11 cellular contexts compared by ENCODE assay signal in the genomic region with DNA sequence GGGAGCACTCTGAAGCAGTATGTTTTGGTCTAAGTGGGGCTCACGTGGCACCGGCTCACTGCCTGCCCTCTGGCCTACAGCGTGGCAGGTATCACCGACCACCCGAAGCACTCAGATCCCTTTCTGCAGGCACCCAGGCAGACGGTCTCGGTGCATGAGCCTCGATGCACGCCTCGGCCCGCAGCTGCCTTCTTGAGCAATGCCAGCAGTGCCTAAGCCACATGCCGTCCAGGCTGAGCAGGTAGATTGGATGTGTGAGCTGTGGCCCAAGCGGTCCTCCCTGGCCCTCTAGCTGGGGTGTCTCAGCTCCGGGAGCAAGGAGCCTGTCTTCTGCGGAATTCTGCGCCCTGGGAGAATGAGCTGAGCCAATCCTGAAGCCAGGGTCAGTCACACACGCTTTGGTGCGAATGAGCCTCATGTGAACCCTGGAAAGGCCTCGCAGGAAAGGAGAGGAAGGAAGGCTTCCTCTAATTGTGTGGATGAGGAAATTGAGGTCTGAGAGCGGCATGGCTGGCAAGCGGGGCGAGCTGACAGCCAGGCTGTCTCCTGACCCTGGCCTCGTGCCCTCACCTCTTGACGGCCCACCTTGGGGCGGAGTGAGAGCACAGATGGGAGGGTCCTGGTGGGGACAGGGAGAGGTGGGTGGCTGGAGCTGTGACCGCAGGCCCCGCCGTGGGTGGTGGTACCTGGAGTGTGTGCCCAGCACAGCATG. TPM values are rescaled to one million over a fixed set of nuclear protein-coding genes. Genes with fewer than 3 reads are reported as not detected.
DNase-seq lines count a peak whose midpoint lies in the region; ATAC-seq and TF ChIP-seq lines count a peak whose summit lies in the region.
"Had no signal": no experiment of that assay in that cellular context is flagged by ENCODE, and none has a peak within 500 bp of the region (broad histone marks: within the 10 kb centered on the region; RNA-seq: fewer than 3 reads in every experiment).

No MANE protein-coding gene starts in this region.

- no peak overlapping the region for H3K27ac Mint-ChIP-seq in activated naive CD4-positive, alpha-beta T cell treated with anti-CD3 and anti-CD28 coated beads for 36 hours
- H3K27ac Mint-ChIP-seq: activated CD4-positive, alpha-beta T cell treated with anti-CD3 and anti-CD28 coated beads for 36 hours; activated naive CD4-positive, alpha-beta T cell treated with anti-CD3 and anti-CD28 coated beads, Interleukin-2, amount 10 ng/mL, durations not matched to agents 7 days and 5 days had no signal

- H3K4me3 ChIP-seq in mucosa of descending colon, result no peak overlapping the region
- H3K4me3 ChIP-seq in thyroid gland (replicated peaks in 1 of 3), result no peak overlapping the region

- H3K9me3 Mint-ChIP-seq in activated naive CD4-positive, alpha-beta T cell treated with anti-CD3 and anti-CD28 coated beads for 36 hours, result no peaks in the 10 kb centered on the region
- H3K9me3 Mint-ChIP-seq: activated naive CD4-positive, alpha-beta T cell treated with anti-CD3 and anti-CD28 coated beads, Interleukin-2, amount 10 ng/mL, durations not matched to agents 7 days and 5 days had no signal

- no peaks in the 10 kb centered on the region for H3K27me3 ChIP-seq in thyroid gland

- 71 to 75% methylated on average over 19 to 28 of the region's 28 CpGs for WGBS in thyroid gland, 2 donors

- DNase-seq in NOMO-1 treated with DMSO at 0.1 percent for 48 hours (lab: John Stamatoyannopoulos, UW; ENCODE audit: unreplicated experiment), result peak; percentile 77
- DNase-seq in dermis microvascular lymphatic vessel endothelial cell (ENCODE audit: low read depth in 2 of 2), result peak; percentile 76 to 89
- peak in 2 of 3 donors; percentile 47 to 62 for DNase-seq in mucosa of descending colon
- peak in 1 of 2 donors; percentile 39 for DNase-seq in thyroid gland
- DNase-seq in activated naive CD4-positive, alpha-beta T cell treated with anti-CD3 and anti-CD28 coated beads for 36 hours, result no peak
- DNase-seq: activated CD4-positive, alpha-beta T cell treated with anti-CD3 and anti-CD28 coated beads for 36 hours; activated naive CD4-positive, alpha-beta T cell treated with anti-CD3 and anti-CD28 coated beads, Interleukin-2, amount 10 ng/mL, durations not matched to agents 7 days and 5 days; DMS153 had no signal

- TF ChIP-seq CTCF in mucosa of descending colon (IDR thresholded peaks at IDR 0.05), result no peak
- TF ChIP-seq CTCF in thyroid gland (IDR thresholded peaks at IDR 0.05), result no peak

- intact Hi-C loops in mucosa of descending colon (cut with DNase I, micrococcal nuclease), result no loop called here
- intact Hi-C loops in thyroid gland (cut with DNase I), result no loop called here
- intact Hi-C loops in activated naive CD4-positive, alpha-beta T cell treated with anti-CD3 and anti-CD28 coated beads for 36 hours (cut with micrococcal nuclease), result no loop called here

- no peaks in the 10 kb centered on the region for H3K27me3 Mint-ChIP-seq in activated naive CD4-positive, alpha-beta T cell treated with anti-CD3 and anti-CD28 coated beads for 36 hours (ENCODE audit: low read depth)
- H3K27me3 Mint-ChIP-seq: activated CD4-positive, alpha-beta T cell treated with anti-CD3 and anti-CD28 coated beads for 36 hours had no signal

- TF ChIP-seq POLR2A in thyroid gland (IDR thresholded peaks at IDR 0.05), result no peak

- H3K4me1 ChIP-seq in mucosa of descending colon (ENCODE audit: low read depth) (peaks cover 92% of the 10 kb centered on the region), thyroid gland (peaks cover 82 to 98% of the 10 kb centered on the region in 2 donors)

- H3K36me3 Mint-ChIP-seq in activated naive CD4-positive, alpha-beta T cell treated with anti-CD3 and anti-CD28 coated beads for 36 hours (ENCODE audit: low read depth), result no peaks in the 10 kb centered on the region
- H3K36me3 Mint-ChIP-seq: activated naive CD4-positive, alpha-beta T cell treated with anti-CD3 and anti-CD28 coated beads, Interleukin-2, amount 10 ng/mL, durations not matched to agents 7 days and 5 days had no signal

- CTCF ChIA-PET in activated naive CD4-positive, alpha-beta T cell treated with anti-CD3 and anti-CD28 coated beads for 36 hours (lab: Charles Lee), result interaction anchor here (0.7 kb wide), 1 partner anchor 100 kb away, joined by 3 read pairs; no protein-coding TSS in a partner anchor

- H3K4me1 Mint-ChIP-seq in activated naive CD4-positive, alpha-beta T cell treated with anti-CD3 and anti-CD28 coated beads for 36 hours (ENCODE audit: low read depth), result peaks cover 13% of the 10 kb centered on the region

- no peaks in the 10 kb centered on the region for H3K9me3 ChIP-seq in mucosa of descending colon
- H3K9me3 ChIP-seq in thyroid gland, result no peaks in the 10 kb centered on the region

- H3K36me3 ChIP-seq in mucosa of descending colon (ENCODE audit: low read depth), result no peaks in the 10 kb centered on the region
- H3K36me3 ChIP-seq in thyroid gland, result no peaks in the 10 kb centered on the region

- H3K27ac ChIP-seq in thyroid gland, result peak overlapping the region; percentile 38 to 82 (median 50)

- no peak for ATAC-seq in mucosa of descending colon
- no peak for ATAC-seq in esophagus mucosa
- ATAC-seq in GM18861 (IDR thresholded peaks at IDR 0.05; ENCODE audit: unreplicated experiment), result no peak
- no peak for ATAC-seq in GM18502 (IDR thresholded peaks at IDR 0.05; ENCODE audit: poor library complexity, unreplicated experiment)
- ATAC-seq: activated CD4-positive, alpha-beta T cell treated with anti-CD3 and anti-CD28 coated beads for 36 hours had no signal

- H3K4me3 Mint-ChIP-seq in activated naive CD4-positive, alpha-beta T cell treated with anti-CD3 and anti-CD28 coated beads for 36 hours, result no peak overlapping the region
- H3K4me3 Mint-ChIP-seq: activated CD4-positive, alpha-beta T cell treated with anti-CD3 and anti-CD28 coated beads for 36 hours; activated naive CD4-positive, alpha-beta T cell treated with anti-CD3 and anti-CD28 coated beads, Interleukin-2, amount 10 ng/mL, durations not matched to agents 7 days and 5 days had no signal

RNA-seq across cellular contexts. Expression of a gene that starts 14.4 kb away (rescaled TPM):
- total RNA-seq in dermis microvascular lymphatic vessel endothelial cell (14.0 and 22.4 TPM in 2 replicates), mucosa of descending colon (100 to 1,000 TPM in 1 of 3 donors, 10 to 100 TPM in 2; 75.2 to 101 (median 85.3) TPM), thyroid gland (10 to 100 TPM; 39.4 to 81.3 (median 67.4) TPM), esophagus mucosa (52.4 TPM)
- total RNA-seq in activated naive CD4-positive, alpha-beta T cell treated with anti-CD3 and anti-CD28 coated beads for 36 hours, result 1 to 10 TPM; 2.1 to 2.2 TPM
